In the genomic region with DNA sequence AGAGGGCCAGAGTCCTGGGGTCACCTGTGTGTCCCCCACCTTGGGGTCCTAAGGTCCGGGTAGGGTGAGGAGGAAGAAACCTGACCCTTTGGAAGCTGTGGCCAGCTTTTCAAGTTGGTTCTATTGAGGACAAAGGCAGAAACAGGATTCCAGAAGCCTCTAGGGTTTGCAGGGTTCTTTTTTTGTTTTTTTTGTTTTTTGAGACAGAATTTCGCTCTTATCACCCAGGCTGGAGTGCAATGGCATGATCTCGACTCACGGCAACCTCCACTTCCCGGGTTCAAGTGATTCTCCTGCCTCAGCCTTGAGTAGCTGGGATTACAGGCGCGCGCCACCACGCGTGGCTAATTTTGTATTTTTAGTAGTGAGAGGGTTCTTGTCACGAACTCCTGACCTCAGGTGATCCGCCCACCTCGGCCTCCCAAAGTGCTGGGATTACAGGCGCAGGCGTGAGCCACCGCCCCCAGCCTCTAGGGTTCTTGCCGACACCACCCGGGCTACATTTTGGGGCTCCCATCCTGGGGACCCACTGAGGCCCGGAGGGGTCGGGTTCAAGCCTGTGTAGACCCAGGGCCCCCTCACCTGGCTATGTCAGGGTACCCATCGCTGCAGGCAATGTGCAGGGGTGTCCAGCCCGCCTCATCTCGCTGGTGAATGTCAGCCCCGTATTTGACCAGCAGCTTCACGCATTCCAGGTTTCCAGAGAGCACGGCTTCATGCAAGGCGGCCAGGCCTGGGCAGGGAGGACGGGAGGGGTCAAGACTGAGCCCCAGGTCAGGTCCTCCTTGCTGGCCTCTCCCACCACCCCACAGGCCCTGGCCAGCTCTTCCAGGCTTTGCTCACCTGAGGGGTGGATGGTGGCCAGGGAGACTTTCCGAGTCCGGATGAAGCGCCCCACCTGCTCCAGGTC, we compare ENCODE assay signal across 8 cellular contexts. TPM values are rescaled to one million over a fixed set of nuclear protein-coding genes. Genes with fewer than 3 reads are reported as not detected.
A peak's percentile ranks its signal among the peaks of the same experiment; 100 is the strongest.
DNase-seq lines count a peak whose midpoint lies in the region; ATAC-seq, FAIRE-seq and TF ChIP-seq lines count a peak whose summit lies in the region.

No MANE protein-coding gene starts in this region.

- H3K4me3 ChIP-seq in kidney (ENCODE audit: low read length in 2 of 2) (peak overlapping the region; percentile 65 to 76), suprapubic skin (peak overlapping the region; percentile 60)

- H3K27ac ChIP-seq in kidney (ENCODE audit: low read depth in 2 of 2, low read length in 2 of 2) (peak overlapping the region; percentile 84 to 95), suprapubic skin (no peak overlapping the region)

- no peak for TF ChIP-seq EP300 in suprapubic skin (IDR thresholded peaks at IDR 0.05)

- H3K4me1 ChIP-seq in kidney (ENCODE audit: control insufficient read depth in 1 of 2, insufficient read depth in 1 of 2, low read depth in 1 of 2, low read length in 2 of 2) (peaks cover 4 to 16% of the 10 kb centered on the region in 2 donors), suprapubic skin (peaks cover 46% of the 10 kb centered on the region)

- POLR2A ChIA-PET in activated CD4-positive, alpha-beta T cell treated with anti-CD3 and anti-CD28 coated beads for 36 hours (lab: Charles Lee): interaction anchor here (1.1 to 1.7 kb wide), 2 partner anchors 16 to 39 kb away, joined by 3 to 6 read pairs; no protein-coding TSS in a partner anchor

- no peak for DNase-seq in activated CD4-positive, alpha-beta T cell treated with anti-CD3 and anti-CD28 coated beads for 36 hours
- DNase-seq in activated CD4-positive, alpha-beta T cell treated with anti-CD3 and anti-CD28 coated beads for 48 hours: no peak
- no peak for DNase-seq in activated naive CD8-positive, alpha-beta T cell treated with anti-CD3 and anti-CD28 coated beads for 36 hours
- peak; percentile 76 for DNase-seq in kidney
- no peak for DNase-seq in suprapubic skin (ENCODE audit: low spot score in 2 of 2)
- DNase-seq in 8988T: no peak
- DNase-seq in NCI-H510A (lab: John Stamatoyannopoulos, UW): no peak
- no peak for DNase-seq in hippocampal formation (lab: John Stamatoyannopoulos, UW)

- WGBS in suprapubic skin: 83% methylated on average over 23 of the region's 31 CpGs

- H3K36me3 Mint-ChIP-seq in activated CD4-positive, alpha-beta T cell treated with anti-CD3 and anti-CD28 coated beads for 36 hours (ENCODE audit: low read depth): peaks cover 4% of the 10 kb centered on the region
- no peaks in the 10 kb centered on the region for H3K36me3 Mint-ChIP-seq in activated naive CD8-positive, alpha-beta T cell treated with anti-CD3 and anti-CD28 coated beads for 36 hours

- intact Hi-C loops in activated CD4-positive, alpha-beta T cell treated with anti-CD3 and anti-CD28 coated beads for 36 hours (cut with DNase I, micrococcal nuclease): loop anchor here (1.0 to 5.0 kb wide), 21 partner anchors 26 to 539 kb away; partner anchors contain the start of genes ALYREF (in 1 of the 2), ANAPC11 (in 1 of the 2), ARHGDIA (in 1 of the 2) and ARL16 (in 1 of the 2)
- intact Hi-C loops in kidney (cut with DNase I): no loop called here

- H3K36me3 ChIP-seq in kidney (ENCODE audit: control insufficient read depth in 1 of 2, insufficient read depth in 2 of 2, low read length in 2 of 2) (no peaks in the 10 kb centered on the region), suprapubic skin (no peaks in the 10 kb centered on the region)

- H3K4me3 Mint-ChIP-seq in activated CD4-positive, alpha-beta T cell treated with anti-CD3 and anti-CD28 coated beads for 36 hours: peak overlapping the region; percentile 84
- H3K4me3 Mint-ChIP-seq in activated naive CD8-positive, alpha-beta T cell treated with anti-CD3 and anti-CD28 coated beads for 36 hours: peak overlapping the region; percentile 87

- peaks cover 17% of the 10 kb centered on the region for H3K4me1 Mint-ChIP-seq in activated CD4-positive, alpha-beta T cell treated with anti-CD3 and anti-CD28 coated beads for 36 hours
- H3K4me1 Mint-ChIP-seq in activated naive CD8-positive, alpha-beta T cell treated with anti-CD3 and anti-CD28 coated beads for 36 hours: peaks cover 13% of the 10 kb centered on the region

- no peak for ATAC-seq in activated CD4-positive, alpha-beta T cell treated with anti-CD3 and anti-CD28 coated beads for 36 hours

- H3K27me3 ChIP-seq in suprapubic skin: no peaks in the 10 kb centered on the region

- H3K9me3 ChIP-seq in kidney (ENCODE audit: control insufficient read depth in 1 of 2, low read length in 2 of 2) (no peaks in the 10 kb centered on the region), suprapubic skin (no peaks in the 10 kb centered on the region)

- no peaks in the 10 kb centered on the region for H3K9me3 Mint-ChIP-seq in activated CD4-positive, alpha-beta T cell treated with anti-CD3 and anti-CD28 coated beads for 36 hours (ENCODE audit: low read depth)
- no peaks in the 10 kb centered on the region for H3K9me3 Mint-ChIP-seq in activated naive CD8-positive, alpha-beta T cell treated with anti-CD3 and anti-CD28 coated beads for 36 hours

- FAIRE-seq in kidney (lab: Jason Lieb, UNC): no peak

- H3K27me3 Mint-ChIP-seq in activated CD4-positive, alpha-beta T cell treated with anti-CD3 and anti-CD28 coated beads for 36 hours: no peaks in the 10 kb centered on the region
- H3K27me3 Mint-ChIP-seq in activated naive CD8-positive, alpha-beta T cell treated with anti-CD3 and anti-CD28 coated beads for 36 hours: no peaks in the 10 kb centered on the region

- TF ChIP-seq CTCF in kidney (IDR thresholded peaks at IDR 0.05; ENCODE audit: borderline replicate concordance, extremely low read depth, insufficient read depth): no peak
- TF ChIP-seq CTCF in suprapubic skin (IDR thresholded peaks at IDR 0.05): no peak

- CTCF ChIA-PET in activated CD4-positive, alpha-beta T cell treated with anti-CD3 and anti-CD28 coated beads for 36 hours (lab: Charles Lee): interaction anchor here (0.6 to 1.0 kb wide), 2 partner anchors 104 to 167 kb away, joined by 3 read pairs; no protein-coding TSS in a partner anchor

- no peak for TF ChIP-seq POLR2A in suprapubic skin (IDR thresholded peaks at IDR 0.05)

- peak overlapping the region in 1 of 2 donors; percentile 85 for H3K9ac ChIP-seq in kidney (ENCODE audit: low read length in 2 of 2)

- H3K27ac Mint-ChIP-seq in activated CD4-positive, alpha-beta T cell treated with anti-CD3 and anti-CD28 coated beads for 36 hours: peak overlapping the region; percentile 85
- peak overlapping the region; percentile 89 for H3K27ac Mint-ChIP-seq in activated naive CD8-positive, alpha-beta T cell treated with anti-CD3 and anti-CD28 coated beads for 36 hours

RNA-seq across cellular contexts. Expression of gene PPP1R27, which starts 0.7 kb away (rescaled TPM):
- not detected for total RNA-seq in activated CD4-positive, alpha-beta T cell treated with anti-CD3 and anti-CD28 coated beads for 36 hours
- not detected for total RNA-seq in activated naive CD8-positive, alpha-beta T cell treated with anti-CD3 and anti-CD28 coated beads for 36 hours
- total RNA-seq in kidney: not detected
- not detected for polyA plus RNA-seq in kidney (ENCODE audit: insufficient read depth, low read depth, low replicate concordance)
- total RNA-seq in suprapubic skin: 1 to 10 TPM in 1 of 4 donors, not detected in 3; 1.3 TPM

RNA-seq across cellular contexts. Expression of gene MCRIP1, which starts 1.1 kb away (rescaled TPM):
- 10 to 100 TPM; 45.8 to 50.4 TPM for total RNA-seq in activated CD4-positive, alpha-beta T cell treated with anti-CD3 and anti-CD28 coated beads for 36 hours
- 10 to 100 TPM; 45.4 to 48.4 TPM for total RNA-seq in activated naive CD8-positive, alpha-beta T cell treated with anti-CD3 and anti-CD28 coated beads for 36 hours
- total RNA-seq in kidney (88.3 TPM), suprapubic skin (10 to 100 TPM; 20.3 to 29.3 (median 27.4) TPM)
- polyA plus RNA-seq in kidney (ENCODE audit: insufficient read depth, low read depth, low replicate concordance): 151 TPM

RNA-seq across cellular contexts. Expression of gene P4HB, which starts 26.2 kb away (rescaled TPM):
- total RNA-seq in activated CD4-positive, alpha-beta T cell treated with anti-CD3 and anti-CD28 coated beads for 36 hours: 100 to 1,000 TPM; 414 to 578 TPM
- 100 to 1,000 TPM; 395 to 405 TPM for total RNA-seq in activated naive CD8-positive, alpha-beta T cell treated with anti-CD3 and anti-CD28 coated beads for 36 hours
- total RNA-seq in kidney (482 TPM), suprapubic skin (1,000 to 10,000 TPM in 1 of 4 donors, 100 to 1,000 TPM in 3; 521 to 1,041 (median 898) TPM)
- polyA plus RNA-seq in kidney (ENCODE audit: insufficient read depth, low read depth, low replicate concordance): 411 TPM

RNA-seq across cellular contexts. Expression of gene GCGR, which starts 30.2 kb away (rescaled TPM):
- total RNA-seq in activated CD4-positive, alpha-beta T cell treated with anti-CD3 and anti-CD28 coated beads for 36 hours: not detected
- not detected for total RNA-seq in activated naive CD8-positive, alpha-beta T cell treated with anti-CD3 and anti-CD28 coated beads for 36 hours
- total RNA-seq in kidney: 9.3 TPM
- 37.2 TPM for polyA plus RNA-seq in kidney (ENCODE audit: insufficient read depth, low read depth, low replicate concordance)
- total RNA-seq in suprapubic skin: 1 to 10 TPM in 2 of 4 donors, under 1 TPM in 2; 0.52 to 3.8 (median 1.3) TPM

RNA-seq across cellular contexts. Expression of gene ARHGDIA, which starts 37.0 kb away (rescaled TPM):
- total RNA-seq in activated CD4-positive, alpha-beta T cell treated with anti-CD3 and anti-CD28 coated beads for 36 hours: 100 to 1,000 TPM; 513 to 661 TPM
- 100 to 1,000 TPM; 556 to 594 TPM for total RNA-seq in activated naive CD8-positive, alpha-beta T cell treated with anti-CD3 and anti-CD28 coated beads for 36 hours
- 453 TPM for total RNA-seq in kidney
- 424 TPM for polyA plus RNA-seq in kidney (ENCODE audit: insufficient read depth, low read depth, low replicate concordance)
- 100 to 1,000 TPM; 157 to 202 (median 180) TPM for total RNA-seq in suprapubic skin
